1 cellular context compared by ENCODE assay signal in genomic region chr12:49922349-49923034, GRCh38.
A peak's percentile ranks its signal among the peaks of the same experiment; 100 is the strongest.
TF ChIP-seq lines count a peak whose summit lies in the region.

No MANE protein-coding gene starts in this region.

TF ChIP-seq in K562, 482 proteins besides CTCF, POLR2A, EP300 and RAD21:
- TF ChIP-seq NFIC (IDR thresholded peaks at IDR 0.05) (peak; percentile 65; the same call in 1 of the 2 replicates), RBM17 (IDR thresholded peaks at IDR 0.05; ENCODE audit: borderline replicate concordance, low read depth, low read length) (no peak)
